Comparison of ENCODE assay signal across 2 cellular contexts in the genomic region with DNA sequence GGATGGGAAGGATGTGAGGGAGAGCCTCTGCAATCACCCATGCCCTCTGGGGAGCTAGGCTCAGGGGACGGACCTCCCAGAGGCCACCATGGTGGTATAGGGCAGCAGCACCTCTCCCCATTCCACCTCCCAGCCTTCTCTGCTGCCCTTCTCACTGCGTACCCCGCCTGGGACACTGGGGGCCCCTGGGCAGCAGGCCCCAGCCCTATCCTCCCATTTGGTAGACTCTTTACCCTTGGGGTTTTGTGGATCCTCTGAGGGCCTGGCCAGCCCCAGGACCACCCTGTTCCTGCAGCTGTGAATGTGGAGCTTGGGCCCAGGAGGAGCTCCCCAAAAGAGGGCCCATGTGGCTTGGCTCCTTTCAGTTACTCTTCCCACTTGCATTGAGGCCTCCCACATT.
TF ChIP-seq lines count a peak whose summit lies in the region.

No MANE protein-coding gene starts in this region.

TF ChIP-seq in HEK293, 187 proteins besides CTCF, POLR2A, EP300 and RAD21:
- TF ChIP-seq ZSCAN30 (tag by site-specific recombination; IDR thresholded peaks at IDR 0.05) (no peak), GLIS1 (tag by site-specific recombination; IDR thresholded peaks at IDR 0.05) (peak; percentile 32; the same call in 1 of the 2 replicates)
TF ChIP-seq in HEK293: peak in this region for 1.

TF ChIP-seq in H1, 55 proteins besides CTCF, POLR2A, EP300 and RAD21:
- TF ChIP-seq ZNF274 (IDR thresholded peaks at IDR 0.05; ENCODE audit: borderline replicate concordance, extremely low read depth, low read length) (no peak), RNF2 (IDR thresholded peaks at IDR 0.05; ENCODE audit: borderline replicate concordance, low read depth, low read length, missing control alignments, poor library complexity, severe bottlenecking) (no peak), CHD2 (IDR thresholded peaks at IDR 0.05; ENCODE audit: low read length) (no peak), SIX5 (IDR thresholded peaks at IDR 0.05; ENCODE audit: low read depth, low read length) (no peak), SP2 (IDR thresholded peaks at IDR 0.05; ENCODE audit: low read length) (no peak)
